Comparison of ENCODE assay signal across 1 cellular context in the genomic region with DNA sequence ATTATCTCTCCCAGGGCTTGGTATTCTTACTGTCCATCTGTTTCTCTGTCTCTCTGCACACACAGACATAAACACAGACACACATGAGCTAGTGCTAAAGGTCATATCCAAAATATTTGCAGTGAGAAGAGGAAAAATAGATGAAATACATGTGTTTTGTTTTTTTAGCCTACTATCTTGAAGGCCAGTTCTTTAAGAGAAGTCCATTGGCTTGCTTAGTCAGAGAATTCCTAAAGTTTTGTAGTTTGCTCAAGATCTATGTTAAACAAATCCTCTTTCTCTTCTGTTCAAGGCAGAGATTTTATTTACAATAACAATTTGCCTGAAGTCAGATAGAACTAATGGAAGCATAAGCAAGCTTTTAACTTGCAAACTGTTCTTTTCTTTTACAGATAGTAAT.
TF ChIP-seq lines count a peak whose summit lies in the region.

No MANE protein-coding gene starts in this region.

TF ChIP-seq in HepG2, 621 proteins besides CTCF, POLR2A, EP300 and RAD21 (continued from another document and continues in another):
- TF ChIP-seq, protein P1, sequence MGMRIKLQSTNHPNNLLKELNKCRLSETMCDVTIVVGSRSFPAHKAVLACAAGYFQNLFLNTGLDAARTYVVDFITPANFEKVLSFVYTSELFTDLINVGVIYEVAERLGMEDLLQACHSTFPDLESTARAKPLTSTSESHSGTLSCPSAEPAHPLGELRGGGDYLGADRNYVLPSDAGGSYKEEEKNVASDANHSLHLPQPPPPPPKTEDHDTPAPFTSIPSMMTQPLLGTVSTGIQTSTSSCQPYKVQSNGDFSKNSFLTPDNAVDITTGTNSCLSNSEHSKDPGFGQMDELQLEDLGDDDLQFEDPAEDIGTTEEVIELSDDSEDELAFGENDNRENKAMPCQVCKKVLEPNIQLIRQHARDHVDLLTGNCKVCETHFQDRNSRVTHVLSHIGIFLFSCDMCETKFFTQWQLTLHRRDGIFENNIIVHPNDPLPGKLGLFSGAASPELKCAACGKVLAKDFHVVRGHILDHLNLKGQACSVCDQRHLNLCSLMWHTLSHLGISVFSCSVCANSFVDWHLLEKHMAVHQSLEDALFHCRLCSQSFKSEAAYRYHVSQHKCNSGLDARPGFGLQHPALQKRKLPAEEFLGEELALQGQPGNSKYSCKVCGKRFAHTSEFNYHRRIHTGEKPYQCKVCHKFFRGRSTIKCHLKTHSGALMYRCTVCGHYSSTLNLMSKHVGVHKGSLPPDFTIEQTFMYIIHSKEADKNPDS (CRISPR knock-in tag; IDR thresholded peaks at IDR 0.05): no peak
- TF ChIP-seq ZNF792 (CRISPR knock-in tag; IDR thresholded peaks at IDR 0.05) (peak; percentile 80; the same call in 1 of the 2 replicates), ZMYM4 (CRISPR knock-in tag; IDR thresholded peaks at IDR 0.05) (peak; percentile 15; the same call in 1 of the 2 replicates), ETS1 (CRISPR knock-in tag; IDR thresholded peaks at IDR 0.05) (no peak), SAP130 (CRISPR knock-in tag; IDR thresholded peaks at IDR 0.05; ENCODE audit: low read depth) (peak; percentile 68), PRDM10 (CRISPR knock-in tag; IDR thresholded peaks at IDR 0.05; ENCODE audit: low read depth) (no peak), SP2 (CRISPR knock-in tag; IDR thresholded peaks at IDR 0.05) (no peak), MZF1 (CRISPR knock-in tag; IDR thresholded peaks at IDR 0.05; ENCODE audit: borderline replicate concordance) (no peak), FOXO1 (CRISPR knock-in tag; IDR thresholded peaks at IDR 0.05) (peak; percentile 77), NR2F6 (IDR thresholded peaks at IDR 0.05) (peak; percentile 90), NR2F6 (CRISPR knock-in tag; IDR thresholded peaks at IDR 0.05) (peak; percentile 84), ZKSCAN8 (CRISPR knock-in tag; IDR thresholded peaks at IDR 0.05; ENCODE audit: borderline replicate concordance) (peak; percentile 24; the same call in 1 of the 2 replicates), ZMYM2 (CRISPR knock-in tag; IDR thresholded peaks at IDR 0.05) (no peak), SNRNP70 (IDR thresholded peaks at IDR 0.05; ENCODE audit: low read depth, low read length) (no peak), SIN3A (IDR thresholded peaks at IDR 0.05; ENCODE audit: borderline replicate concordance, low read depth, low read length) (no peak), HOXA5 (CRISPR knock-in tag; IDR thresholded peaks at IDR 0.05) (0 out of 2 replicates have a peak, but pooled peaks have one; percentile 26), IRF2 (CRISPR knock-in tag; IDR thresholded peaks at IDR 0.05) (peak; percentile 21; the same call in 1 of the 2 replicates), NFIC (IDR thresholded peaks at IDR 0.05; ENCODE audit: low read length) (peak; percentile 86), MXI1 (IDR thresholded peaks at IDR 0.05; ENCODE audit: borderline replicate concordance, low read depth, low read length) (no peak), PHF21A (CRISPR knock-in tag; IDR thresholded peaks at IDR 0.05) (peak; percentile 54; the same call in 1 of the 2 replicates), MBNL3 (CRISPR knock-in tag; conservative IDR thresholded peaks at IDR 0.05) (no peak), BCL3 (CRISPR knock-in tag; IDR thresholded peaks at IDR 0.05) (no peak), ZNF329 (CRISPR knock-in tag; IDR thresholded peaks at IDR 0.05; ENCODE audit: low read depth) (no peak), RFX3 (CRISPR knock-in tag; IDR thresholded peaks at IDR 0.05) (no peak), SKI (IDR thresholded peaks at IDR 0.05; ENCODE audit: partially characterized antibody) (peak; percentile 85), HMG20A (CRISPR knock-in tag; IDR thresholded peaks at IDR 0.05; ENCODE audit: borderline replicate concordance) (peak; percentile 84), MTA3 (CRISPR knock-in tag; IDR thresholded peaks at IDR 0.05) (no peak), MED1 (CRISPR knock-in tag; IDR thresholded peaks at IDR 0.05) (peak; percentile 74), CCAR2 (optimal IDR thresholded peaks at IDR 0.05; ENCODE audit: low read depth, low read length) (no peak), ZBTB49 (CRISPR knock-in tag; IDR thresholded peaks at IDR 0.05; ENCODE audit: borderline replicate concordance) (no peak), ZNF18 (CRISPR knock-in tag; IDR thresholded peaks at IDR 0.05; ENCODE audit: insufficient replicate concordance) (no peak), ZBTB2 (CRISPR knock-in tag; IDR thresholded peaks at IDR 0.05; ENCODE audit: low read depth) (no peak), GZF1 (CRISPR knock-in tag; IDR thresholded peaks at IDR 0.05) (no peak), NBN (conservative IDR thresholded peaks at IDR 0.05) (no peak), SIX4 (CRISPR knock-in tag; IDR thresholded peaks at IDR 0.05) (no peak), E2F5 (CRISPR knock-in tag; conservative IDR thresholded peaks at IDR 0.05) (no peak)
- TF ChIP-seq, protein P2, sequence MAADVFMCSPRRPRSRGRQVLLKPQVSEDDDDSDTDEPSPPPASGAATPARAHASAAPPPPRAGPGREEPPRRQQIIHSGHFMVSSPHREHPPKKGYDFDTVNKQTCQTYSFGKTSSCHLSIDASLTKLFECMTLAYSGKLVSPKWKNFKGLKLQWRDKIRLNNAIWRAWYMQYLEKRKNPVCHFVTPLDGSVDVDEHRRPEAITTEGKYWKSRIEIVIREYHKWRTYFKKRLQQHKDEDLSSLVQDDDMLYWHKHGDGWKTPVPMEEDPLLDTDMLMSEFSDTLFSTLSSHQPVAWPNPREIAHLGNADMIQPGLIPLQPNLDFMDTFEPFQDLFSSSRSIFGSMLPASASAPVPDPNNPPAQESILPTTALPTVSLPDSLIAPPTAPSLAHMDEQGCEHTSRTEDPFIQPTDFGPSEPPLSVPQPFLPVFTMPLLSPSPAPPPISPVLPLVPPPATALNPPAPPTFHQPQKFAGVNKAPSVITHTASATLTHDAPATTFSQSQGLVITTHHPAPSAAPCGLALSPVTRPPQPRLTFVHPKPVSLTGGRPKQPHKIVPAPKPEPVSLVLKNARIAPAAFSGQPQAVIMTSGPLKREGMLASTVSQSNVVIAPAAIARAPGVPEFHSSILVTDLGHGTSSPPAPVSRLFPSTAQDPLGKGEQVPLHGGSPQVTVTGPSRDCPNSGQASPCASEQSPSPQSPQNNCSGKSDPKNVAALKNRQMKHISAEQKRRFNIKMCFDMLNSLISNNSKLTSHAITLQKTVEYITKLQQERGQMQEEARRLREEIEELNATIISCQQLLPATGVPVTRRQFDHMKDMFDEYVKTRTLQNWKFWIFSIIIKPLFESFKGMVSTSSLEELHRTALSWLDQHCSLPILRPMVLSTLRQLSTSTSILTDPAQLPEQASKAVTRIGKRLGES (CRISPR knock-in tag; IDR thresholded peaks at IDR 0.05; ENCODE audit: borderline replicate concordance): no peak
- TF ChIP-seq, protein P3, sequence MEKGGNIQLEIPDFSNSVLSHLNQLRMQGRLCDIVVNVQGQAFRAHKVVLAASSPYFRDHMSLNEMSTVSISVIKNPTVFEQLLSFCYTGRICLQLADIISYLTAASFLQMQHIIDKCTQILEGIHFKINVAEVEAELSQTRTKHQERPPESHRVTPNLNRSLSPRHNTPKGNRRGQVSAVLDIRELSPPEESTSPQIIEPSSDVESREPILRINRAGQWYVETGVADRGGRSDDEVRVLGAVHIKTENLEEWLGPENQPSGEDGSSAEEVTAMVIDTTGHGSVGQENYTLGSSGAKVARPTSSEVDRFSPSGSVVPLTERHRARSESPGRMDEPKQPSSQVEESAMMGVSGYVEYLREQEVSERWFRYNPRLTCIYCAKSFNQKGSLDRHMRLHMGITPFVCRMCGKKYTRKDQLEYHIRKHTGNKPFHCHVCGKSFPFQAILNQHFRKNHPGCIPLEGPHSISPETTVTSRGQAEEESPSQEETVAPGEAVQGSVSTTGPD (CRISPR knock-in tag; IDR thresholded peaks at IDR 0.05): no peak
